Comparison of ENCODE assay signal across 24 cellular contexts in genomic region chr17:46810837-46811236, GRCh38. TPM values are rescaled to one million over a fixed set of nuclear protein-coding genes. Genes with fewer than 3 reads are reported as not detected.
DNase-seq lines count a peak whose midpoint lies in the region; ATAC-seq and TF ChIP-seq lines count a peak whose summit lies in the region.
"Had no signal": no experiment of that assay in that cellular context is flagged by ENCODE, and none has a peak within 500 bp of the region (broad histone marks: within the 10 kb centered on the region; RNA-seq: fewer than 3 reads in every experiment).

No MANE protein-coding gene starts in this region.

- H2AFZ ChIP-seq in GM23338: no peak overlapping the region
- H2AFZ ChIP-seq: PC-9 had no signal

- no peaks in the 10 kb centered on the region for H3F3A ChIP-seq in GM23338 (replicated peaks; ENCODE audit: low read depth)

- H3K4me2 ChIP-seq in GM23338: no peak overlapping the region
- H3K4me2 ChIP-seq: BLaER1, PC-9 had no signal

- no peaks in the 10 kb centered on the region for H3K36me3 Mint-ChIP-seq in GM23338 (ENCODE audit: low read depth)
- H3K36me3 Mint-ChIP-seq in chondrocyte (ENCODE audit: low read depth): no peaks in the 10 kb centered on the region
- no peaks in the 10 kb centered on the region for H3K36me3 Mint-ChIP-seq in nephron (ENCODE audit: low read depth)

- H3K4me3 Mint-ChIP-seq in GM23338 (no peak overlapping the region), chondrocyte (ENCODE audit: unreplicated experiment) (no peak overlapping the region), nephron (no peak overlapping the region)
- H3K4me3 Mint-ChIP-seq: CD4-positive, alpha-beta T cell had no signal

- H3K4me1 ChIP-seq in GM23338 (ENCODE audit: insufficient read depth): peaks cover 27% of the 10 kb centered on the region
- H3K4me1 ChIP-seq: BLaER1 had no signal

- H3K36me3 ChIP-seq in GM23338 (ENCODE audit: insufficient read depth): no peaks in the 10 kb centered on the region
- H3K36me3 ChIP-seq: BLaER1 had no signal

- ATAC-seq in GM23338 (no peak), HG03378 (IDR thresholded peaks at IDR 0.05; ENCODE audit: unreplicated experiment) (no peak)
- ATAC-seq: HCT116 had no signal

- H3K9me3 Mint-ChIP-seq in GM23338 (no peaks in the 10 kb centered on the region; the same call in 2 of the 3 replicates), chondrocyte (ENCODE audit: low read depth) (no peaks in the 10 kb centered on the region), nephron (no peaks in the 10 kb centered on the region)
- H3K9me3 Mint-ChIP-seq: CD4-positive, alpha-beta T cell had no signal

- H3K79me2 ChIP-seq in GM23338 (replicated peaks; ENCODE audit: insufficient read depth): no peaks in the 10 kb centered on the region

- no peak overlapping the region for H3K4me3 ChIP-seq in GM23338
- H3K4me3 ChIP-seq: BLaER1, PC-9 had no signal

- no peaks in the 10 kb centered on the region for H4K20me1 ChIP-seq in GM23338 (replicated peaks; ENCODE audit: insufficient read depth)
- H4K20me1 ChIP-seq: BLaER1 had no signal

- H3K27me3 Mint-ChIP-seq in GM23338 (ENCODE audit: insufficient read depth, low read depth, poor library complexity) (peaks cover 28% of the 10 kb centered on the region), chondrocyte (ENCODE audit: low read depth) (peaks cover 2% of the 10 kb centered on the region), nephron (ENCODE audit: low read depth) (peaks cover 38% of the 10 kb centered on the region)

- H3K4me1 Mint-ChIP-seq in GM23338: peaks cover 51% of the 10 kb centered on the region
- no peaks in the 10 kb centered on the region for H3K4me1 Mint-ChIP-seq in chondrocyte (ENCODE audit: low read depth)
- peaks cover 27% of the 10 kb centered on the region for H3K4me1 Mint-ChIP-seq in nephron

- no peak for TF ChIP-seq CTCF in GM23338 (conservative IDR thresholded peaks at IDR 0.05; ENCODE audit: low read depth in 2 of 2)
- TF ChIP-seq CTCF in chondrocyte (IDR thresholded peaks at IDR 0.05): no peak
- TF ChIP-seq CTCF in nephron (IDR thresholded peaks at IDR 0.05; ENCODE audit: unreplicated experiment in 3 of 3): no peak

- no peak overlapping the region for H3K27ac ChIP-seq in GM23338 (ENCODE audit: low read depth)
- H3K27ac ChIP-seq: BLaER1, PC-9 had no signal

- H3K27ac Mint-ChIP-seq in GM23338 (no peak overlapping the region), chondrocyte (ENCODE audit: unreplicated experiment) (peak overlapping the region; percentile 20), nephron (peak overlapping the region; percentile 37 to 85 (median 82))
- H3K27ac Mint-ChIP-seq: CD4-positive, alpha-beta T cell had no signal

- DNase-seq in GM23338 (ENCODE audit: low spot score) (peak; percentile 28), chondrocyte (ENCODE audit: low spot score) (no peak), KG1 (lab: John Stamatoyannopoulos, UW) (no peak), Kasumi-1 (lab: John Stamatoyannopoulos, UW) (no peak)
- no peak for DNase-seq in activated CD4-positive, alpha-beta T cell treated with anti-CD3 and anti-CD28 coated beads for 48 hours
- DNase-seq: CD4-positive, alpha-beta T cell; DND-41; GDM1; KBM-7; NCI-H1092 treated with DMSO at 0.1 percent for 48 hours; NCI-H146; NCI-H2029; NCI-H226; NCI-H510A treated with DMSO at 0.1 percent for 48 hours; NCI-H748 treated with DMSO at 0.1 percent for 48 hours; PC-9; RPMI8226; SHP77 had no signal

- H3K27me3 ChIP-seq in GM23338 (ENCODE audit: insufficient read depth): peaks cover 30% of the 10 kb centered on the region

- H3K9me2 ChIP-seq in GM23338 (ENCODE audit: insufficient read depth): no peaks in the 10 kb centered on the region

TF ChIP-seq in GM23338, 12 proteins besides CTCF, POLR2A, EP300 and RAD21 (continues in another document):
- TF ChIP-seq ZNF331 (CRISPR knock-in tag; IDR thresholded peaks at IDR 0.05; ENCODE audit: low read depth) (no peak), POLR2AphosphoS5 (IDR thresholded peaks at IDR 0.05; ENCODE audit: low read depth) (no peak), ZNF114 (CRISPR knock-in tag; IDR thresholded peaks at IDR 0.05) (no peak), ETS1 (IDR thresholded peaks at IDR 0.05) (no peak), NANOG (IDR thresholded peaks at IDR 0.05; ENCODE audit: borderline replicate concordance) (no peak), CREB1 (CRISPR knock-in tag; IDR thresholded peaks at IDR 0.05; ENCODE audit: low read depth) (no peak), EZH2phosphoT487 (IDR thresholded peaks at IDR 0.05; ENCODE audit: unreplicated experiment) (no peak), STAT1 (IDR thresholded peaks at IDR 0.05; ENCODE audit: unreplicated experiment) (no peak), JUNB (IDR thresholded peaks at IDR 0.05; ENCODE audit: unreplicated experiment) (no peak)
- TF ChIP-seq, protein P1, sequence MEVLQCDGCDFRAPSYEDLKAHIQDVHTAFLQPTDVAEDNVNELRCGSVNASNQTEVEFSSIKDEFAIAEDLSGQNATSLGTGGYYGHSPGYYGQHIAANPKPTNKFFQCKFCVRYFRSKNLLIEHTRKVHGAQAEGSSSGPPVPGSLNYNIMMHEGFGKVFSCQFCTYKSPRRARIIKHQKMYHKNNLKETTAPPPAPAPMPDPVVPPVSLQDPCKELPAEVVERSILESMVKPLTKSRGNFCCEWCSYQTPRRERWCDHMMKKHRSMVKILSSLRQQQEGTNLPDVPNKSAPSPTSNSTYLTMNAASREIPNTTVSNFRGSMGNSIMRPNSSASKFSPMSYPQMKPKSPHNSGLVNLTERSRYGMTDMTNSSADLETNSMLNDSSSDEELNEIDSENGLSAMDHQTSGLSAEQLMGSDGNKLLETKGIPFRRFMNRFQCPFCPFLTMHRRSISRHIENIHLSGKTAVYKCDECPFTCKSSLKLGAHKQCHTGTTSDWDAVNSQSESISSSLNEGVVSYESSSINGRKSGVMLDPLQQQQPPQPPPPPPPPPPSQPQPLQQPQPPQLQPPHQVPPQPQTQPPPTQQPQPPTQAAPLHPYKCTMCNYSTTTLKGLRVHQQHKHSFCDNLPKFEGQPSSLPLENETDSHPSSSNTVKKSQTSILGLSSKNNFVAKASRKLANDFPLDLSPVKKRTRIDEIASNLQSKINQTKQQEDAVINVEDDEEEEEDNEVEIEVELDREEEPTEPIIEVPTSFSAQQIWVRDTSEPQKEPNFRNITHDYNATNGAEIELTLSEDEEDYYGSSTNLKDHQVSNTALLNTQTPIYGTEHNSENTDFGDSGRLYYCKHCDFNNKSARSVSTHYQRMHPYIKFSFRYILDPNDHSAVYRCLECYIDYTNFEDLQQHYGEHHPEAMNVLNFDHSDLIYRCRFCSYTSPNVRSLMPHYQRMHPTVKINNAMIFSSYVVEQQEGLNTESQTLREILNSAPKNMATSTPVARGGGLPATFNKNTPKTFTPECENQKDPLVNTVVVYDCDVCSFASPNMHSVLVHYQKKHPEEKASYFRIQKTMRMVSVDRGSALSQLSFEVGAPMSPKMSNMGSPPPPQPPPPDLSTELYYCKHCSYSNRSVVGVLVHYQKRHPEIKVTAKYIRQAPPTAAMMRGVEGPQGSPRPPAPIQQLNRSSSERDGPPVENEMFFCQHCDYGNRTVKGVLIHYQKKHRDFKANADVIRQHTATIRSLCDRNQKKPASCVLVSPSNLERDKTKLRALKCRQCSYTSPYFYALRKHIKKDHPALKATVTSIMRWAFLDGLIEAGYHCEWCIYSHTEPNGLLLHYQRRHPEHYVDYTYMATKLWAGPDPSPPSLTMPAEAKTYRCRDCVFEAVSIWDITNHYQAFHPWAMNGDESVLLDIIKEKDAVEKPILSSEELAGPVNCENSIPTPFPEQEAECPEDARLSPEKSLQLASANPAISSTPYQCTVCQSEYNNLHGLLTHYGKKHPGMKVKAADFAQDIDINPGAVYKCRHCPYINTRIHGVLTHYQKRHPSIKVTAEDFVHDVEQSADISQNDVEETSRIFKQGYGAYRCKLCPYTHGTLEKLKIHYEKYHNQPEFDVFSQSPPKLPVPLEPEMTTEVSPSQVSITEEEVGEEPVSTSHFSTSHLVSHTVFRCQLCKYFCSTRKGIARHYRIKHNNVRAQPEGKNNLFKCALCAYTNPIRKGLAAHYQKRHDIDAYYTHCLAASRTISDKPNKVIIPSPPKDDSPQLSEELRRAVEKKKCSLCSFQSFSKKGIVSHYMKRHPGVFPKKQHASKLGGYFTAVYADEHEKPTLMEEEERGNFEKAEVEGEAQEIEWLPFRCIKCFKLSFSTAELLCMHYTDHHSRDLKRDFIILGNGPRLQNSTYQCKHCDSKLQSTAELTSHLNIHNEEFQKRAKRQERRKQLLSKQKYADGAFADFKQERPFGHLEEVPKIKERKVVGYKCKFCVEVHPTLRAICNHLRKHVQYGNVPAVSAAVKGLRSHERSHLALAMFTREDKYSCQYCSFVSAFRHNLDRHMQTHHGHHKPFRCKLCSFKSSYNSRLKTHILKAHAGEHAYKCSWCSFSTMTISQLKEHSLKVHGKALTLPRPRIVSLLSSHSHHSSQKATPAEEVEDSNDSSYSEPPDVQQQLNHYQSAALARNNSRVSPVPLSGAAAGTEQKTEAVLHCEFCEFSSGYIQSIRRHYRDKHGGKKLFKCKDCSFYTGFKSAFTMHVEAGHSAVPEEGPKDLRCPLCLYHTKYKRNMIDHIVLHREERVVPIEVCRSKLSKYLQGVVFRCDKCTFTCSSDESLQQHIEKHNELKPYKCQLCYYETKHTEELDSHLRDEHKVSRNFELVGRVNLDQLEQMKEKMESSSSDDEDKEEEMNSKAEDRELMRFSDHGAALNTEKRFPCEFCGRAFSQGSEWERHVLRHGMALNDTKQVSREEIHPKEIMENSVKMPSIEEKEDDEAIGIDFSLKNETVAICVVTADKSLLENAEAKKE (CRISPR knock-in tag; IDR thresholded peaks at IDR 0.05): no peak

RNA-seq across cellular contexts. Expression of gene WNT3, which starts 7.7 kb away (rescaled TPM):
- 2.7 and 3.6 TPM in 2 replicates for total RNA-seq in GM23338 (2014; rRNA removed; shearing (Covaris generic))
- polyA plus RNA-seq in GM23338 (2016; fragmentation: Nextera tagmentation; extraction: Ambion mirVana): 2.8 and 3.4 TPM in 2 replicates
- 4.1 to 5.2 TPM (median 4.9 TPM) in 3 replicates for total RNA-seq in chondrocyte
- total RNA-seq: CD4-positive, alpha-beta T cell had no signal

RNA-seq across cellular contexts. Expression of gene WNT9B, which starts 40.5 kb away (rescaled TPM):
- 0.17 and 0.62 TPM in 2 replicates for total RNA-seq in GM23338 (2014; rRNA removed; shearing (Covaris generic))
- not detected in 2 replicates for polyA plus RNA-seq in GM23338 (2016; fragmentation: Nextera tagmentation; extraction: Ambion mirVana)
- not detected in 3 replicates for total RNA-seq in chondrocyte
- total RNA-seq: A673; CD4-positive, alpha-beta T cell; H1; PC-9 had no signal
